Comparison of ENCODE assay signal across 8 cellular contexts in the genomic region with DNA sequence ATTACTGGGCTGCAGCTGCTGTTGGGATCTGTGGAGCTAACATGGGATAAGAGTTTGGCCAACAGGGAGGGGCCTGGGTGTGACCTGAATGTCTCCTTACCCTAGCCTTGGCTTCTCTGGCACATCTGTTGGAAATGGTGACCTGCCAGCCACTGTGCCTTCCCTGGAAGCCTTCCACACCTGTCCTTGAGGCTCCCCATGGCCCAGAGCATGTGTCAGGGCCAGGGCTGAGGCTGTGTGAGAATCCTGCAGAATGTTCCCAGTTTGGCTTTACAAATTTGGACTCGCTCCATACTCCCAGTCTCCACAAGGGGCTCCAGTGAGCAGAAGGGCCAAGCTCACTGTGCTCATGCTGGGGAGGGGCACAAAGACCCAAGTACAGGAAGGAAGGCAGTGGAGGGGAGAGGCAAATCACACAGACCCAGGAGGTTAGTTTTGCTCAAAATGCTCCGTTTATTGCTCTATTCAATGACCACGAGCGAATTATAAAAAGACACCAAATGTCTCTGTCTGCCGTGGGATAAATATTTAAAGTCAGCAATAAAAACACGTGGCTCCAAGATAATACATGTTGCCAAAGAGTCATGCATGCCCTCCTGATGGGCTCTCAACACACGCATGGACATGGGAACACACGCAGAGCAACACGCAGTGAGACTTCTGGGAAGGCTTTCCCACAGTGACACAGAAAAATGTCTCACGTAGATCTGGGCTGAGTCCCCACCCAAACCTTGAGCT. TPM values are rescaled to one million over a fixed set of nuclear protein-coding genes. Genes with fewer than 3 reads are reported as not detected.
DNase-seq lines count a peak whose midpoint lies in the region; ATAC-seq and TF ChIP-seq lines count a peak whose summit lies in the region.

No MANE protein-coding gene starts in this region.

- no peak overlapping the region for H3K4me3 ChIP-seq in AG04450 (ENCODE audit: low read depth, low read length)
- no peak overlapping the region for H3K4me3 ChIP-seq in GM12865 (ENCODE audit: low read depth, low read length)
- no peak overlapping the region for H3K4me3 ChIP-seq in epithelial cell of esophagus (ENCODE audit: low read length)

- ATAC-seq in GM18519 (IDR thresholded peaks at IDR 0.05; ENCODE audit: low FRiP score, unreplicated experiment) = no peak

- no peaks in the 10 kb centered on the region for H3K9me3 Mint-ChIP-seq in activated CD4-positive, alpha-beta memory T cell treated with anti-CD3 and anti-CD28 coated beads for 36 hours
- H3K9me3 Mint-ChIP-seq in nephron = no peaks in the 10 kb centered on the region

- H3K4me1 Mint-ChIP-seq in activated CD4-positive, alpha-beta memory T cell treated with anti-CD3 and anti-CD28 coated beads for 36 hours (ENCODE audit: low read depth) = peaks cover 3% of the 10 kb centered on the region
- peaks cover 12% of the 10 kb centered on the region for H3K4me1 Mint-ChIP-seq in nephron

- H3K27me3 ChIP-seq in AG04450 (ENCODE audit: control insufficient read depth, insufficient read depth, low read length) = peaks cover 6% of the 10 kb centered on the region

- H3K4me3 Mint-ChIP-seq in activated CD4-positive, alpha-beta memory T cell treated with anti-CD3 and anti-CD28 coated beads for 36 hours = no peak overlapping the region
- H3K4me3 Mint-ChIP-seq in nephron = no peak overlapping the region

- no peak overlapping the region for H3K27ac ChIP-seq in AG04450 (ENCODE audit: low read depth, low read length)

- no peak for DNase-seq in AG04450 (ENCODE audit: low read depth, low spot score)
- peak; percentile 41 for DNase-seq in GM12865 (ENCODE audit: low read depth)
- peak; percentile 58 for DNase-seq in activated CD4-positive, alpha-beta memory T cell treated with anti-CD3 and anti-CD28 coated beads for 36 hours
- DNase-seq in epithelial cell of esophagus (ENCODE audit: low read depth) = peak; percentile 41
- DNase-seq in mesenteric fat pad (ENCODE audit: low spot score) = no peak

- POLR2A ChIA-PET in AG04450 (lab: Yijun Ruan, JAX) = no interaction called here
- POLR2A ChIA-PET in activated CD4-positive, alpha-beta memory T cell treated with anti-CD3 and anti-CD28 coated beads for 36 hours (lab: Charles Lee) = no interaction called here

- intact Hi-C loops in activated CD4-positive, alpha-beta memory T cell treated with anti-CD3 and anti-CD28 coated beads for 36 hours (cut with micrococcal nuclease) = no loop called here

- no peaks in the 10 kb centered on the region for H3K36me3 Mint-ChIP-seq in activated CD4-positive, alpha-beta memory T cell treated with anti-CD3 and anti-CD28 coated beads for 36 hours
- no peaks in the 10 kb centered on the region for H3K36me3 Mint-ChIP-seq in nephron (ENCODE audit: low read depth)

- H3K27ac Mint-ChIP-seq in activated CD4-positive, alpha-beta memory T cell treated with anti-CD3 and anti-CD28 coated beads for 36 hours = no peak overlapping the region
- H3K27ac Mint-ChIP-seq in nephron = peak overlapping the region in 1 of 3 experiments; percentile 70

- CTCF ChIA-PET in AG04450 (lab: Charles Lee) = interaction anchor here (0.5 to 2.0 kb wide), 15 partner anchors 10 to 612 kb away, joined by 3 to 9 read pairs (median 4); a partner anchor contains a TSS
- CTCF ChIA-PET in activated CD4-positive, alpha-beta memory T cell treated with anti-CD3 and anti-CD28 coated beads for 36 hours (lab: Charles Lee) = interaction anchor here (0.6 to 6.3 kb wide), 22 partner anchors 10 to 613 kb away, joined by 3 to 62 read pairs (median 4); no protein-coding TSS in a partner anchor

- H3K9me3 ChIP-seq in AG04450 (ENCODE audit: control insufficient read depth, insufficient read depth, low read length) = no peaks in the 10 kb centered on the region

- H3K27me3 Mint-ChIP-seq in activated CD4-positive, alpha-beta memory T cell treated with anti-CD3 and anti-CD28 coated beads for 36 hours = no peaks in the 10 kb centered on the region
- H3K27me3 Mint-ChIP-seq in nephron (ENCODE audit: low read depth) = peaks cover 9% of the 10 kb centered on the region

- TF ChIP-seq CTCF in AG04450 (IDR thresholded peaks at IDR 0.05; ENCODE audit: low read depth, low read length) = peak; percentile 86
- peak; percentile 91 for TF ChIP-seq CTCF in GM12865 (IDR thresholded peaks at IDR 0.05; ENCODE audit: insufficient read depth, low read depth, low read length, missing control alignments)
- TF ChIP-seq CTCF in LNCAP (IDR thresholded peaks at IDR 0.05) = peak; percentile 78
- peak; percentile 92 for TF ChIP-seq CTCF in epithelial cell of esophagus (IDR thresholded peaks at IDR 0.05; ENCODE audit: insufficient read depth, low read depth, low read length, missing control alignments)
- TF ChIP-seq CTCF in nephron (IDR thresholded peaks at IDR 0.05; ENCODE audit: unreplicated experiment in 3 of 3) = peak; percentile 65 to 76 (median 75)

RNA-seq across cellular contexts. Expression of a gene that starts 1.7 kb away (rescaled TPM):
- polyA plus RNA-seq in AG04450 (2011; rRNA removed) = not detected in 2 replicates
- polyA minus RNA-seq in AG04450 (2011; rRNA and poly(A)+ RNA removed) = not detected in 2 replicates
- under 1 TPM; 0.85 to 1.00 TPM for total RNA-seq in activated CD4-positive, alpha-beta memory T cell treated with anti-CD3 and anti-CD28 coated beads for 36 hours
- total RNA-seq in mesenteric fat pad = 1.00 TPM

RNA-seq across cellular contexts. Expression of a gene that starts 29.1 kb away (rescaled TPM):
- polyA plus RNA-seq in AG04450 (2011; rRNA removed) = 0.36 and 0.47 TPM in 2 replicates
- polyA minus RNA-seq in AG04450 (2011; rRNA and poly(A)+ RNA removed) = 0.92 and 2.3 TPM in 2 replicates
- under 1 TPM; 0.50 to 0.65 TPM for total RNA-seq in activated CD4-positive, alpha-beta memory T cell treated with anti-CD3 and anti-CD28 coated beads for 36 hours
- 6.1 TPM for total RNA-seq in mesenteric fat pad

Comparison
In these comparisons a context has a peak if more than half of its experiments do, and no peak if none do; other contexts are left out.
1. DNase-seq: peak in GM12865 (single experiment), activated CD4-positive, alpha-beta memory T cell treated with anti-CD3 and anti-CD28 coated beads for 36 hours (single experiment) and epithelial cell of esophagus (single experiment); none in AG04450 (single experiment) and mesenteric fat pad (single experiment).
2. Peak in every context shown above with its lines, with median percentiles within 50 percentile points of each other: CTCF ChIP-seq.